In the genomic region with DNA sequence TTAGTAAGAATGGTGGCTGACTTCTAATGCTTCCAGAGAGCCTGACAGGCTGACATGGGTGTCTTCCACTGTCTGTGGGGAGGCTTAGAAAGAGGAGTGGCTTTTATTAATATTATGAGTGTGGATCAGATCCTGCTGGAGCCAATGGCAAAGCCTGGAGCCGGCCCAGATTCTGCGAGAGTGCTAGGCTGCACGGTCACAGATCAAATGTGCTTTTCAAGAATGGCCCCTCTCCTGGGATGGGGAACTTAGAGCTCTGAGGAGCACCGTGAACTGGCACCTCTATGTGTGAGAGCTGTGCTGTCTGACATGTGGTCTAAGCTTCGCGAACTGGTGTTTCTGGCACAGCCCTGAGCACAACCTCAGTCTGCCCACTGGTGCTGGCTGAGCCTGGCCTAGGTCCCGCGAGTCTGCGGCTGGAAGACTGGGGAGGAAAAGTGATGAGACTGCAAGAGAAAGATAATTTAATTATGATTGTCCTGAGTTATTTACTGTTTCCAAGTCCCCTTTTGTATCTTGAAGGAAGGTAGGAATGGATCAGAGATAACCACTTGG, we compare ENCODE assay signal across 20 cellular contexts.
"Had no signal": no experiment of that assay in that cellular context is flagged by ENCODE, and none has a peak within 500 bp of the region (broad histone marks: within the 10 kb centered on the region; RNA-seq: fewer than 3 reads in every experiment).

No MANE protein-coding gene starts in this region.

- H3K27me3 ChIP-seq: stomach had no signal

- H3K27ac Mint-ChIP-seq: activated CD4-positive, alpha-beta T cell treated with anti-CD3 and anti-CD28 coated beads, Interleukin-2, amount 10 ng/mL, durations not matched to agents 7 days and 5 days; activated naive CD4-positive, alpha-beta T cell treated with anti-CD3 and anti-CD28 coated beads, Interleukin-2, amount 10 ng/mL, durations not matched to agents 7 days and 5 days; activated naive CD8-positive, alpha-beta T cell treated with anti-CD3 and anti-CD28 coated beads, Interleukin-2, amount 50 U/mL, for 24 hours; type B pancreatic cell had no signal

- H3K27me3 Mint-ChIP-seq: progenitor cell of endocrine pancreas, type B pancreatic cell had no signal

- H3K9me3 ChIP-seq: stomach had no signal

- H3K4me3 Mint-ChIP-seq: activated CD4-positive, alpha-beta T cell treated with anti-CD3 and anti-CD28 coated beads, Interleukin-2, amount 10 ng/mL, durations not matched to agents 7 days and 5 days; activated naive CD4-positive, alpha-beta T cell treated with anti-CD3 and anti-CD28 coated beads, Interleukin-2, amount 10 ng/mL, durations not matched to agents 7 days and 5 days; activated naive CD8-positive, alpha-beta T cell treated with anti-CD3 and anti-CD28 coated beads, Interleukin-2, amount 50 U/mL, for 24 hours; naive thymus-derived CD8-positive, alpha-beta T cell; type B pancreatic cell had no signal

- H3K4me3 ChIP-seq: coronary artery, stomach had no signal

- H3K9me3 Mint-ChIP-seq: activated CD4-positive, alpha-beta T cell treated with anti-CD3 and anti-CD28 coated beads, Interleukin-2, amount 10 ng/mL, durations not matched to agents 7 days and 5 days; activated naive CD4-positive, alpha-beta T cell treated with anti-CD3 and anti-CD28 coated beads, Interleukin-2, amount 10 ng/mL, durations not matched to agents 7 days and 5 days; activated naive CD8-positive, alpha-beta T cell treated with anti-CD3 and anti-CD28 coated beads, Interleukin-2, amount 50 U/mL, for 24 hours had no signal

- H3K4me1 Mint-ChIP-seq: activated CD4-positive, alpha-beta T cell treated with anti-CD3 and anti-CD28 coated beads, Interleukin-2, amount 10 ng/mL, durations not matched to agents 7 days and 5 days; activated naive CD4-positive, alpha-beta T cell treated with anti-CD3 and anti-CD28 coated beads, Interleukin-2, amount 10 ng/mL, durations not matched to agents 7 days and 5 days; activated naive CD8-positive, alpha-beta T cell treated with anti-CD3 and anti-CD28 coated beads, Interleukin-2, amount 50 U/mL, for 24 hours; naive thymus-derived CD8-positive, alpha-beta T cell had no signal

- DNase-seq: activated CD4-positive, alpha-beta T cell treated with anti-CD3 and anti-CD28 coated beads, Interleukin-2, amount 10 ng/mL, durations not matched to agents 7 days and 5 days; activated CD8-positive, alpha-beta memory T cell treated with anti-CD3 and anti-CD28 coated beads, Interleukin-2, amount 50 U/mL, for 4 hours; activated effector memory CD4-positive, alpha-beta T cell treated with Interleukin-2 at 50 U/mL for 16 hours; activated naive CD4-positive, alpha-beta T cell treated with anti-CD3 and anti-CD28 coated beads, Interleukin-2, amount 10 ng/mL, durations not matched to agents 7 days and 5 days; activated naive CD8-positive, alpha-beta T cell treated with anti-CD3 and anti-CD28 coated beads, Interleukin-2, amount 50 U/mL, for 24 hours; activated T-cell treated with anti-CD3 and anti-CD28 coated beads, Interleukin-2, amount 50 U/mL, for 48 hours; aorta; foreskin melanocyte; glutamatergic neuron; kidney glomerular epithelial cell; naive thymus-derived CD8-positive, alpha-beta T cell; nucleus accumbens; small intestine; stimulated activated CD4-positive, alpha-beta T cell treated with anti-CD3 and anti-CD28 coated beads, Interleukin-15, amount 100 ng/mL, for 24 hours; stimulated activated CD4-positive, alpha-beta T cell treated with anti-CD3 and anti-CD28 coated beads, Interleukin-4, amount 100 ng/mL, for 1 hour; stomach had no signal

- H3K27ac ChIP-seq: coronary artery, stomach had no signal

- ATAC-seq: activated CD4-positive, CD25-positive, alpha-beta regulatory T cell treated with anti-CD3 and anti-CD28 coated beads, Interleukin-2, amount 50 U/mL, for 24 hours; activated naive CD8-positive, alpha-beta T cell treated with anti-CD3 and anti-CD28 coated beads, Interleukin-2, amount 50 U/mL, for 24 hours; naive thymus-derived CD8-positive, alpha-beta T cell had no signal

- H3K36me3 Mint-ChIP-seq: activated naive CD4-positive, alpha-beta T cell treated with anti-CD3 and anti-CD28 coated beads, Interleukin-2, amount 10 ng/mL, durations not matched to agents 7 days and 5 days had no signal
